ENCODE assay signal across 8 cellular contexts in the genomic region with DNA sequence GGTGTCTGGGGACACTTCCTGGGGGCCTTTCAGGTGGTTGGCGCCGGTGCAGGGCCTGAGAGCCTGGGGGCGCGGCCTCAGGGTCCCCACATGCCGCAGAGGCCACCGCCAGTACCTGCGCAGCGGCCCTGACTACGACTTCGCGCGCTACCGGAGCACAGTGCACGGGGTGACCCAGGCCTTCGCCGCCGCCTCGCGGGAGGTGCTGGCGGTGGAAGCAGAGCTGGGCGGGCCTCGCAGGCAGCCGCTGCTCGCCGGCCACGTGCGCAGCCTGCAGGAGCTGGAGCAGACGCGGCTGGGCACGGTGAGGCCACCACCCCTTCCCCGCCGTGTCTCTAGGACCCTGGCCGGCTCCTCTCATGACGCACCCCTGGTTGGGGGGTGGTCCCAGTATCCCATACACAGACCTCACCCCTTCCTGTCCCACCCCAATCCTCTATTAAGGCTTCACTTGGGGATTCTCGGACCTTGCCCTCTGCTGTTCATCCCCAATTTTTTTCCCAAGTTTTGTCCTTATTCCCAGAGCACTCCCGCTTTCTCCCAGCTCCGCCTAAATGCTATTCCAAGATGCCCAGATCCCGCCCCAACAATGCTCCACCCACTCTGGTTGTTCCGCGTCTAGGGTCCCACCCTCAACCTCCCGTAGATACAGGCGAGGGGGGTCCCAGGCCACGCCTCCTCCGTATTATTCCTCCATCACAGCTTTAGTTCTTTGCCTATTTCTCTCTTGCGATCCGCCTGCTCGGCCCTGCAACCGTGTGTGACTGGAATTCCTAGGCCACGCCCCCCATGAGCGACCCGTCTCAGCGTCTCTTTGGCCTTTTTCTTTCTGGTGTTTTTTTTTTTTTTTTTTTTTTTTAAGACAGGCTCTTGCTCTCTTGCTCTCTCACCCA. TPM values are rescaled to one million over a fixed set of nuclear protein-coding genes. Genes with fewer than 3 reads are reported as not detected.
DNase-seq lines count a peak whose midpoint lies in the region; ATAC-seq and TF ChIP-seq lines count a peak whose summit lies in the region.

No MANE protein-coding gene starts in this region.

- no peak for TF ChIP-seq POLR2A in GM18505 (IDR thresholded peaks at IDR 0.05; ENCODE audit: borderline replicate concordance, extremely low read depth, insufficient read depth, insufficient read length)

- H3K27ac ChIP-seq in ACC112 (ENCODE audit: low read depth, low read length), result peak overlapping the region; percentile 64
- H3K27ac ChIP-seq in endodermal cell (ENCODE audit: low read depth, low read length), result peak overlapping the region; percentile 54

- WGBS in endodermal cell (ENCODE audit: insufficient coverage in 1 of 2, insufficient read length in 1 of 2), 2 experiments, result 1% methylated on average over 35 to 52 of the region's 52 CpGs

- H2AFZ ChIP-seq in ACC112 (ENCODE audit: low read length, unreplicated experiment), result peak overlapping the region; percentile 87

- peak overlapping the region; percentile 65 for H3K9ac ChIP-seq in endodermal cell (ENCODE audit: extremely low read depth, low read length, poor library complexity, severe bottlenecking)

- no peaks in the 10 kb centered on the region for H3K9me3 ChIP-seq in endodermal cell (ENCODE audit: control insufficient read depth, low read length)

- DNase-seq in NCI-H345 (lab: John Stamatoyannopoulos, UW), result peak; percentile 87
- DNase-seq in activated CD4-positive, alpha-beta T cell treated with anti-CD3 and anti-CD28 coated beads, Interleukin-2, amount 50 U/mL, for 1 hour, result peak; percentile 68
- peak; percentile 95 for DNase-seq in endodermal cell
- DNase-seq in mesothelial cell of epicardium (ENCODE audit: low spot score in 2 of 2, unreplicated experiment in 2 of 2), result peak; percentile 50 to 74
- DNase-seq in stimulated activated naive CD8-positive, alpha-beta T cell treated with anti-CD3 and anti-CD28 coated beads, Interleukin-15, Interleukin-2, amounts not matched to agents 100 U/mL and 50 U/mL, for 24 hours, result peak; percentile 73

- peaks cover 4% of the 10 kb centered on the region for H3K27me3 Mint-ChIP-seq in endodermal cell (ENCODE audit: insufficient read depth)
- H3K27me3 Mint-ChIP-seq in mesothelial cell of epicardium (ENCODE audit: low read depth), result peaks cover 4% of the 10 kb centered on the region

- TF ChIP-seq CTCF in endodermal cell (conservative IDR thresholded peaks at IDR 0.05) (no peak), mesothelial cell of epicardium (IDR thresholded peaks at IDR 0.05; ENCODE audit: unreplicated experiment) (no peak)

- no peaks in the 10 kb centered on the region for H3K79me2 ChIP-seq in ACC112 (ENCODE audit: control insufficient read depth, insufficient read depth, low read length, unreplicated experiment)

- peaks cover 5% of the 10 kb centered on the region for H3K36me3 Mint-ChIP-seq in endodermal cell (ENCODE audit: low read depth)
- H3K36me3 Mint-ChIP-seq in mesothelial cell of epicardium, result peaks cover 2% of the 10 kb centered on the region

- peaks cover 16% of the 10 kb centered on the region for H3K4me1 Mint-ChIP-seq in endodermal cell
- H3K4me1 Mint-ChIP-seq in mesothelial cell of epicardium, result peaks cover 26% of the 10 kb centered on the region

- H3K4me1 ChIP-seq in ACC112 (ENCODE audit: control insufficient read depth, insufficient read depth, low read length, unreplicated experiment) (peaks cover 5% of the 10 kb centered on the region), endodermal cell (ENCODE audit: control insufficient read depth, insufficient read depth, low read length) (peaks cover 3% of the 10 kb centered on the region)

- H3K9me3 Mint-ChIP-seq in endodermal cell (no peaks in the 10 kb centered on the region), mesothelial cell of epicardium (no peaks in the 10 kb centered on the region)

- H3K4me3 ChIP-seq in ACC112 (ENCODE audit: low read depth, low read length), result peak overlapping the region; percentile 89
- H3K4me3 ChIP-seq in endodermal cell (ENCODE audit: low read length), result peak overlapping the region; percentile 86

- peak overlapping the region; percentile 77 for H3K4me3 Mint-ChIP-seq in endodermal cell
- H3K4me3 Mint-ChIP-seq in mesothelial cell of epicardium, result peak overlapping the region; percentile 73

- ATAC-seq in GM18505 (IDR thresholded peaks at IDR 0.05; ENCODE audit: unreplicated experiment) (peak; percentile 40), HG03045 (IDR thresholded peaks at IDR 0.05; ENCODE audit: unreplicated experiment) (peak; percentile 12)
- peak; percentile 48 for ATAC-seq in stimulated activated naive CD8-positive, alpha-beta T cell treated with anti-CD3 and anti-CD28 coated beads, Interleukin-15, Interleukin-2, amounts not matched to agents 100 U/mL and 50 U/mL, for 24 hours

- H3K27ac Mint-ChIP-seq in endodermal cell (peak overlapping the region; percentile 95), mesothelial cell of epicardium (peak overlapping the region; percentile 88)

- H3K36me3 ChIP-seq in ACC112 (ENCODE audit: insufficient read depth, low read length) (no peaks in the 10 kb centered on the region), endodermal cell (ENCODE audit: control insufficient read depth, insufficient read depth, low read length) (peaks cover 9% of the 10 kb centered on the region)

- H3K27me3 ChIP-seq in ACC112 (ENCODE audit: insufficient read depth, low read length) (no peaks in the 10 kb centered on the region), endodermal cell (ENCODE audit: control insufficient read depth, insufficient read depth, low read length, poor library complexity, severe bottlenecking) (no peaks in the 10 kb centered on the region)

RNA-seq across cellular contexts. Expression of a gene that starts 1.0 kb away (rescaled TPM):
- total RNA-seq in endodermal cell (10 to 100 TPM; 76.9 to 83.9 TPM), mesothelial cell of epicardium (56.5 to 58.8 TPM (median 58.3 TPM) in 3 replicates)
- 50.3 TPM for polyA plus RNA-seq in endodermal cell (2013, experiment 1 of 2)
- 45.4 TPM for polyA plus RNA-seq in endodermal cell (2013, experiment 2 of 2)

RNA-seq across cellular contexts. Expression of a gene that starts 17.0 kb away (rescaled TPM):
- total RNA-seq in endodermal cell (10 to 100 TPM; 10.4 to 10.5 TPM), mesothelial cell of epicardium (0.89 to 2.0 TPM (median 1.0 TPM) in 3 replicates)
- 9.9 TPM for polyA plus RNA-seq in endodermal cell (2013, experiment 1 of 2)
- 11.0 TPM for polyA plus RNA-seq in endodermal cell (2013, experiment 2 of 2)

RNA-seq across cellular contexts. Expression of a gene that starts 18.0 kb away (rescaled TPM):
- total RNA-seq in endodermal cell, result 1,000 to 10,000 TPM; 1,143 to 1,222 TPM
- polyA plus RNA-seq in endodermal cell (2013, experiment 1 of 2), result 1,238 TPM
- 1,200 TPM for polyA plus RNA-seq in endodermal cell (2013, experiment 2 of 2)
- total RNA-seq in mesothelial cell of epicardium, result 846 to 875 TPM (median 857 TPM) in 3 replicates

RNA-seq across cellular contexts. Expression of a gene that starts 23.0 kb away (rescaled TPM):
- total RNA-seq in endodermal cell, result 1 to 10 TPM; 5.0 to 7.2 TPM
- polyA plus RNA-seq in endodermal cell (2013, experiment 1 of 2), result 14.1 TPM
- 12.5 TPM for polyA plus RNA-seq in endodermal cell (2013, experiment 2 of 2)
- 4.9 to 6.4 TPM (median 4.9 TPM) in 3 replicates for total RNA-seq in mesothelial cell of epicardium

RNA-seq across cellular contexts. Expression of a gene that starts 32.0 kb away (rescaled TPM):
- 100 to 1,000 TPM; 108 to 115 TPM for total RNA-seq in endodermal cell
- 131 TPM for polyA plus RNA-seq in endodermal cell (2013, experiment 1 of 2)
- polyA plus RNA-seq in endodermal cell (2013, experiment 2 of 2), result 120 TPM
- 79.7 to 82.2 TPM (median 80.3 TPM) in 3 replicates for total RNA-seq in mesothelial cell of epicardium

Comparison
In these comparisons a context has a peak if more than half of its experiments do, and no peak if none do; other contexts are left out.
1. Peak in every context shown above with its lines: DNase-seq, ATAC-seq, H3K4me3 ChIP-seq and H3K27ac ChIP-seq.